ENCODE assay signal across 31 cellular contexts in genomic region chr5:113397046-113397445, GRCh38. TPM values are rescaled to one million over a fixed set of nuclear protein-coding genes. Genes with fewer than 3 reads are reported as not detected.
"Had no signal": no experiment of that assay in that cellular context is flagged by ENCODE, and none has a peak within 500 bp of the region (broad histone marks: within the 10 kb centered on the region; RNA-seq: fewer than 3 reads in every experiment).

No MANE protein-coding gene starts in this region.

- H3K27ac ChIP-seq: left lung, lower lobe of right lung, pancreas, prostate gland, skin epidermis, stomach, testis, thyroid gland, transverse colon, upper lobe of left lung, vagina had no signal

- H3K9me3 ChIP-seq: left lung, lower lobe of right lung, pancreas, prostate gland, stomach, testis, thyroid gland, transverse colon, upper lobe of left lung, vagina had no signal

- H3K36me3 ChIP-seq: left lung, lower lobe of right lung, pancreas, prostate gland, stomach, thyroid gland, transverse colon, upper lobe of left lung, vagina had no signal

- DNase-seq: kidney; left colon; left lung; lower lobe of right lung; mesendoderm; naive thymus-derived CD4-positive, alpha-beta T cell; nucleus accumbens; pancreas; posterior cingulate gyrus; retina; right cardiac atrium; stimulated activated CD4-positive, alpha-beta T cell treated with anti-CD3 and anti-CD28 coated beads, Interleukin-12 subunit alpha, Interleukin-12 subunit beta, amount 100 ng/mL, for 4 hours; stimulated activated CD4-positive, alpha-beta T cell treated with anti-CD3 and anti-CD28 coated beads, Interleukin-15, amount 100 ng/mL, for 24 hours; stimulated activated CD4-positive, alpha-beta T cell treated with anti-CD3 and anti-CD28 coated beads, Interleukin-2, amount 100 ng/mL, for 24 hours; stimulated activated CD4-positive, alpha-beta T cell treated with anti-CD3 and anti-CD28 coated beads, Interleukin-4, amount 100 ng/mL, for 1 hour; stimulated activated naive B cell treated with anti-CD40 and anti-IgM and Interleukin-4, amounts not matched to agents 10 μg/mL and 1 μg/mL and 100 μg/mL, for 72 hours; stimulated activated naive CD8-positive, alpha-beta T cell treated with anti-CD3 and anti-CD28 coated beads, Interleukin-15, Interleukin-2, amounts not matched to agents 100 U/mL and 50 U/mL, for 24 hours; stomach; testis; thyroid gland; transverse colon; upper lobe of left lung had no signal

- FAIRE-seq: kidney, pancreas had no signal

- H3K27me3 ChIP-seq: pancreas, stomach, testis, thyroid gland, transverse colon, upper lobe of left lung, vagina had no signal

- H3K36me3 Mint-ChIP-seq: mesothelial cell of epicardium; naive thymus-derived CD4-positive, alpha-beta T cell; natural killer cell treated with Interleukin-12 subunit alpha and Interleukin-12 subunit beta and Interleukin-15 and Interleukin-18, amount 100 ng/mL, for 72 hours; stimulated activated naive B cell treated with anti-CD40 and anti-IgM and Interleukin-4, amounts not matched to agents 10 μg/mL and 1 μg/mL and 100 μg/mL, for 72 hours had no signal

- H3K27ac Mint-ChIP-seq: mesothelial cell of epicardium; naive thymus-derived CD4-positive, alpha-beta T cell; natural killer cell treated with Interleukin-12 subunit alpha and Interleukin-12 subunit beta and Interleukin-15 and Interleukin-18, amount 100 ng/mL, for 72 hours; stimulated activated naive B cell treated with anti-CD40 and anti-IgM and Interleukin-4, amounts not matched to agents 10 μg/mL and 1 μg/mL and 100 μg/mL, for 72 hours had no signal

- H3K4me1 Mint-ChIP-seq: mesothelial cell of epicardium; naive thymus-derived CD4-positive, alpha-beta T cell; neural crest cell; stimulated activated naive B cell treated with anti-CD40 and anti-IgM and Interleukin-4, amounts not matched to agents 10 μg/mL and 1 μg/mL and 100 μg/mL, for 72 hours had no signal

- H3K4me3 ChIP-seq: left lung, lower lobe of right lung, pancreas, prostate gland, skin epidermis, stomach, testis, thyroid gland, transverse colon, upper lobe of left lung, vagina had no signal

- H3K9me3 Mint-ChIP-seq: naive thymus-derived CD4-positive, alpha-beta T cell; natural killer cell treated with Interleukin-12 subunit alpha and Interleukin-12 subunit beta and Interleukin-15 and Interleukin-18, amount 100 ng/mL, for 72 hours; neural crest cell; stimulated activated naive B cell treated with anti-CD40 and anti-IgM and Interleukin-4, amounts not matched to agents 10 μg/mL and 1 μg/mL and 100 μg/mL, for 72 hours had no signal

- H3K4me1 ChIP-seq: left lung, lower lobe of right lung, pancreas, prostate gland, stomach, testis, thyroid gland, transverse colon, upper lobe of left lung, vagina had no signal

- H3K4me3 Mint-ChIP-seq: mesothelial cell of epicardium; naive thymus-derived CD4-positive, alpha-beta T cell; natural killer cell treated with Interleukin-12 subunit alpha and Interleukin-12 subunit beta and Interleukin-15 and Interleukin-18, amount 100 ng/mL, for 72 hours; neural crest cell; stimulated activated naive B cell treated with anti-CD40 and anti-IgM and Interleukin-4, amounts not matched to agents 10 μg/mL and 1 μg/mL and 100 μg/mL, for 72 hours had no signal

RNA-seq across cellular contexts. Expression of gene TSSK1B, which starts 37.7 kb away (rescaled TPM):
- total RNA-seq: left colon; liver; lower lobe of right lung; myocyte; naive thymus-derived CD4-positive, alpha-beta T cell; natural killer cell treated with Interleukin-12 subunit alpha and Interleukin-12 subunit beta and Interleukin-15 and Interleukin-18, amount 100 ng/mL, for 72 hours had no signal
- polyA plus RNA-seq: liver; naive thymus-derived CD4-positive, alpha-beta T cell; stomach; urinary bladder had no signal
